In the genomic region with DNA sequence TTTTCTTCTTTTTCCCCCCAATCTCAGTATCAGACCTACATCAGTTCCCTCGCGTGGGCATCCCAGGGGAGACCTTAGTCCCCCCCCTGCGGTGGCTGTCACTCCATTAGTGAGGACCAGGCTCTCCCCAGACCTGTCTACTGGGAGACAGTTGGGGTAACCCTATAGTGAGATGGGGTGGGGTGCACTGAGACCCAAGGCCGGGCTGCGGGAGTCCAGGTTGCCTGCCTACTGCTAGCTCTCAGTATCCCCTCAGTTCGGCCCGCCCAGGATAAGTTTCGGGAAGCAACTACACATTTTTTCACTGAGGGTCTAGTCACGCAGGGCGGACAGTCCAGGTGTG, we compare ENCODE assay signal across 8 cellular contexts. TPM values are rescaled to one million over a fixed set of nuclear protein-coding genes. Genes with fewer than 3 reads are reported as not detected.
DNase-seq lines count a peak whose midpoint lies in the region; ATAC-seq and TF ChIP-seq lines count a peak whose summit lies in the region.

No MANE protein-coding gene starts in this region.

- intact Hi-C loops in ascending aorta (cut with DNase I): loop anchor here (5.0 kb wide), 1 partner anchor 189 kb away; a partner anchor contains a TSS
- intact Hi-C loops in left lung (cut with DNase I): no loop called here

- TF ChIP-seq CTCF in ascending aorta (IDR thresholded peaks at IDR 0.05) (no peak), left lung (IDR thresholded peaks at IDR 0.05) (no peak)

- H3K9me3 ChIP-seq in ascending aorta: no peaks in the 10 kb centered on the region
- no peaks in the 10 kb centered on the region for H3K9me3 ChIP-seq in left lung
- no peaks in the 10 kb centered on the region for H3K9me3 ChIP-seq in thymus (ENCODE audit: control insufficient read depth)

- ATAC-seq in left lung (no peak), GM21390 (IDR thresholded peaks at IDR 0.05; ENCODE audit: unreplicated experiment) (no peak)

- H3K27me3 ChIP-seq in ascending aorta: no peaks in the 10 kb centered on the region
- H3K27me3 ChIP-seq in left lung: no peaks in the 10 kb centered on the region
- H3K27me3 ChIP-seq in thymus (ENCODE audit: control insufficient read depth, insufficient read depth): no peaks in the 10 kb centered on the region

- H3K36me3 ChIP-seq in ascending aorta (no peaks in the 10 kb centered on the region), left lung (no peaks in the 10 kb centered on the region), thymus (ENCODE audit: control insufficient read depth, insufficient read depth) (no peaks in the 10 kb centered on the region)

- DNase-seq in activated CD4-positive, CD25-positive, alpha-beta regulatory T cell treated with anti-CD3 and anti-CD28 coated beads, Interleukin-2, amount 50 U/mL, for 72 hours: peak; percentile 32
- no peak for DNase-seq in activated CD4-positive, CD25-positive, alpha-beta regulatory T cell (lab: John Stamatoyannopoulos, UW)
- DNase-seq in ascending aorta (ENCODE audit: low spot score in 2 of 2) (no peak), left lung (no peak), NK-92 (lab: John Stamatoyannopoulos, UW; ENCODE audit: unreplicated experiment) (no peak), NCI-H1048 (lab: John Stamatoyannopoulos, UW) (no peak)

- WGBS in thymus: 75% methylated on average over 10 of the region's 10 CpGs

- peak overlapping the region; percentile 96 to 100 for H3K4me3 ChIP-seq in ascending aorta
- H3K4me3 ChIP-seq in left lung: peak overlapping the region; percentile 83 to 87
- peak overlapping the region; percentile 96 for H3K4me3 ChIP-seq in thymus (ENCODE audit: low read length)

- peak overlapping the region; percentile 73 to 79 for H3K27ac ChIP-seq in ascending aorta
- H3K27ac ChIP-seq in left lung: peak overlapping the region in 1 of 2 donors; percentile 93
- peak overlapping the region; percentile 80 for H3K27ac ChIP-seq in thymus (ENCODE audit: low read depth)

- H3K4me1 ChIP-seq in ascending aorta: peaks cover 3 to 11% of the 10 kb centered on the region in 2 donors
- H3K4me1 ChIP-seq in left lung: peaks cover 13 to 29% of the 10 kb centered on the region in 2 donors
- peaks cover 9% of the 10 kb centered on the region for H3K4me1 ChIP-seq in thymus (ENCODE audit: control insufficient read depth, insufficient read depth, low read length)

RNA-seq across cellular contexts. Expression of a gene that starts 0.7 kb away (rescaled TPM):
- total RNA-seq in ascending aorta (8.4 TPM), left lung (10 to 100 TPM; 39.4 to 47.4 TPM)
- 13.7 TPM for polyA plus RNA-seq in thymus
